Comparison of ENCODE assay signal across 8 cellular contexts in genomic region chr5:149834246-149834855, GRCh38.
DNase-seq lines count a peak whose midpoint lies in the region; ATAC-seq and TF ChIP-seq lines count a peak whose summit lies in the region.

No MANE protein-coding gene starts in this region.

- peaks cover 6% of the 10 kb centered on the region for H3K4me1 Mint-ChIP-seq in activated T-cell treated with anti-CD3 and anti-CD28 coated beads, Interleukin-2, amount 50 U/mL, for 72 hours (ENCODE audit: low read depth)

- H2BK5ac ChIP-seq in trophoblast cell (ENCODE audit: low read depth, low read length, poor library complexity) = no peak overlapping the region

- H3K36me3 Mint-ChIP-seq in activated T-cell treated with anti-CD3 and anti-CD28 coated beads, Interleukin-2, amount 50 U/mL, for 72 hours (ENCODE audit: insufficient read depth in 2 of 2) = peaks cover 0 to 2% of the 10 kb centered on the region in 2 donors

- no peak overlapping the region for H2BK12ac ChIP-seq in trophoblast cell (ENCODE audit: low read length)

- no peak overlapping the region for H2BK120ac ChIP-seq in trophoblast cell (ENCODE audit: insufficient read depth, low read length, poor library complexity)

- TF ChIP-seq CTCF in PC-9 (conservative IDR thresholded peaks at IDR 0.05) (peak; percentile 82), gastroesophageal sphincter (IDR thresholded peaks at IDR 0.05) (peak; percentile 49 to 68 (median 62))

- H3K18ac ChIP-seq in trophoblast cell (ENCODE audit: low read length) = no peak overlapping the region

- intact Hi-C loops in PC-9 (cut with micrococcal nuclease; ENCODE audit: unreplicated experiment) = loop anchor here (1.0 to 10.0 kb wide), 5 partner anchors 296 to 602 kb away; partner anchors contain the start of gene TCOF1

- H3K4me2 ChIP-seq in PC-9 = no peak overlapping the region
- H3K4me2 ChIP-seq in trophoblast cell (ENCODE audit: low read length) = no peak overlapping the region

- no peak overlapping the region for H3K27ac Mint-ChIP-seq in activated T-cell treated with anti-CD3 and anti-CD28 coated beads, Interleukin-2, amount 50 U/mL, for 72 hours

- no peak for TF ChIP-seq EP300 in gastroesophageal sphincter (IDR thresholded peaks at IDR 0.05)

- H3K4ac ChIP-seq in trophoblast cell (ENCODE audit: low read depth, low read length) = no peak overlapping the region

- peaks cover 4% of the 10 kb centered on the region; the same call in 1 of the 2 replicates for H3F3A ChIP-seq in PC-9 (ENCODE audit: insufficient read depth, low read depth)

- peak; percentile 50 for ATAC-seq in activated T-cell treated with anti-CD3 and anti-CD28 coated beads, Interleukin-2, amount 50 U/mL, for 72 hours (replicated peaks in 1 of 2)
- peak; percentile 66 for ATAC-seq in gastroesophageal sphincter
- ATAC-seq in GM18519 (IDR thresholded peaks at IDR 0.05; ENCODE audit: low FRiP score, unreplicated experiment) = no peak
- ATAC-seq in HG02571 (IDR thresholded peaks at IDR 0.05; ENCODE audit: unreplicated experiment) = no peak

- H3K4me3 ChIP-seq in PC-9 (no peak overlapping the region), gastroesophageal sphincter (no peak overlapping the region), trophoblast cell (ENCODE audit: low read depth, low read length) (no peak overlapping the region)

- H3K27me3 Mint-ChIP-seq in activated T-cell treated with anti-CD3 and anti-CD28 coated beads, Interleukin-2, amount 50 U/mL, for 72 hours (ENCODE audit: low read depth) = no peaks in the 10 kb centered on the region

- CTCF ChIA-PET in PC-9 (lab: Charles Lee) = interaction anchor here (0.5 to 5.3 kb wide), 13 partner anchors 10 to 1735 kb away, joined by 3 to 22 read pairs (median 4); no protein-coding TSS in a partner anchor

- H3K4me1 ChIP-seq in PC-9 (replicated peaks; ENCODE audit: insufficient read depth) (peaks cover 8% of the 10 kb centered on the region), gastroesophageal sphincter (peaks cover 0 to 1% (median 0%) of the 10 kb centered on the region in 3 donors), trophoblast cell (ENCODE audit: control insufficient read depth in 1 of 2, insufficient read depth in 2 of 2, low read length in 2 of 2) (peaks cover under 1 to 3% of the 10 kb centered on the region in 2 experiments)

- no peak overlapping the region for H2AK5ac ChIP-seq in trophoblast cell (ENCODE audit: low read length)

- no peak overlapping the region for H2AFZ ChIP-seq in PC-9
- H2AFZ ChIP-seq in trophoblast cell (ENCODE audit: insufficient read depth, low read length, poor library complexity) = no peak overlapping the region

- no peak for TF ChIP-seq POLR2A in gastroesophageal sphincter (IDR thresholded peaks at IDR 0.05)

- H4K12ac ChIP-seq in trophoblast cell (ENCODE audit: low read depth, low read length) = no peak overlapping the region

- H3K79me1 ChIP-seq in trophoblast cell (ENCODE audit: low read length) = no peaks in the 10 kb centered on the region

- DNase-seq in EH (ENCODE audit: low read depth) (peak; percentile 80), HT-29 (ENCODE audit: low spot score) (peak; percentile 73), PC-9 (peak; percentile 54 to 66), trophoblast cell (peak; percentile 79 to 93)
- DNase-seq in activated T-cell treated with anti-CD3 and anti-CD28 coated beads, Interleukin-2, amount 50 U/mL, for 72 hours = peak; percentile 58 to 65

- H3K9ac ChIP-seq in trophoblast cell (ENCODE audit: low read length) = no peak overlapping the region

- POLR2A ChIA-PET in PC-9 (lab: Charles Lee; ENCODE audit: unreplicated experiment) = interaction anchor here (0.5 to 0.6 kb wide), 3 partner anchors 166 to 294 kb away, joined by 3 to 9 read pairs (median 4); partner anchors contain the start of genes HMGXB3 and TIGD6

- no peaks in the 10 kb centered on the region for H3K79me2 ChIP-seq in PC-9 (ENCODE audit: low read depth)
- H3K79me2 ChIP-seq in trophoblast cell (ENCODE audit: control insufficient read depth, insufficient read depth, low read length, poor library complexity) = no peaks in the 10 kb centered on the region

- no peak overlapping the region for H4K91ac ChIP-seq in trophoblast cell (ENCODE audit: low read depth, low read length)

- no peaks in the 10 kb centered on the region for H3K36me3 ChIP-seq in PC-9 (ENCODE audit: low read depth)
- H3K36me3 ChIP-seq in gastroesophageal sphincter = peaks cover 0 to 72% of the 10 kb centered on the region in 2 donors
- no peaks in the 10 kb centered on the region for H3K36me3 ChIP-seq in trophoblast cell (ENCODE audit: control insufficient read depth in 1 of 2, insufficient read depth in 2 of 2, low read length in 2 of 2)

- no peaks in the 10 kb centered on the region for H3K9me3 Mint-ChIP-seq in activated T-cell treated with anti-CD3 and anti-CD28 coated beads, Interleukin-2, amount 50 U/mL, for 72 hours

- BruUV-seq in PC-9 (replicated peaks; lab: Mats Ljungman, UMichigan) = no TSS peak

- H4K20me1 ChIP-seq in PC-9 (ENCODE audit: insufficient read depth) = no peaks in the 10 kb centered on the region

- no peaks in the 10 kb centered on the region for H3K9me2 ChIP-seq in PC-9 (ENCODE audit: insufficient read depth)

- H3K9me3 ChIP-seq in PC-9 (ENCODE audit: insufficient read depth, low read depth) = no peaks in the 10 kb centered on the region
- no peaks in the 10 kb centered on the region for H3K9me3 ChIP-seq in gastroesophageal sphincter
- H3K9me3 ChIP-seq in trophoblast cell (ENCODE audit: insufficient read depth, low read depth, low read length) = no peaks in the 10 kb centered on the region

- no peak overlapping the region for H3K23ac ChIP-seq in trophoblast cell (ENCODE audit: low read length)

- H3K27ac ChIP-seq in PC-9 (no peak overlapping the region), gastroesophageal sphincter (no peak overlapping the region), trophoblast cell (ENCODE audit: low read depth, low read length) (no peak overlapping the region)

- H4K8ac ChIP-seq in trophoblast cell (ENCODE audit: low read depth, low read length) = no peak overlapping the region

- H3K14ac ChIP-seq in trophoblast cell (ENCODE audit: low read length) = no peak overlapping the region

- no peaks in the 10 kb centered on the region for H3K27me3 ChIP-seq in PC-9 (ENCODE audit: insufficient read depth, low read depth)
- H3K27me3 ChIP-seq in gastroesophageal sphincter = no peaks in the 10 kb centered on the region
- no peaks in the 10 kb centered on the region for H3K27me3 ChIP-seq in trophoblast cell (ENCODE audit: insufficient read depth, low read length)

- no peak overlapping the region for H3K4me3 Mint-ChIP-seq in activated T-cell treated with anti-CD3 and anti-CD28 coated beads, Interleukin-2, amount 50 U/mL, for 72 hours

- 43% methylated on average over 3 of the region's 5 CpGs; no CpG with 5 or more reads in 1 of the 2 donors for WGBS in gastroesophageal sphincter (ENCODE audit: low coverage in 1 of 2), 2 donors
- WGBS in trophoblast cell (ENCODE audit: extremely low coverage, insufficient coverage, insufficient read length) = no CpG with 5 or more reads among the region's 5 CpGs

Comparison
In these comparisons a context has a peak if more than half of its experiments do, and no peak if none do; other contexts are left out.
1. ATAC-seq: peak in activated T-cell treated with anti-CD3 and anti-CD28 coated beads, Interleukin-2, amount 50 U/mL, for 72 hours (2 of 2) and gastroesophageal sphincter (single experiment); none in GM18519 (single experiment) and HG02571 (single experiment).
2. Peak in every context shown above with its lines, with median percentiles within 50 percentile points of each other: DNase-seq.